Comparison of ENCODE assay signal across 16 cellular contexts in genomic region chr4:73006286-73006990, GRCh38.
DNase-seq lines count a peak whose midpoint lies in the region; ATAC-seq and TF ChIP-seq lines count a peak whose summit lies in the region.
"Had no signal": no experiment of that assay in that cellular context is flagged by ENCODE, and none has a peak within 500 bp of the region (broad histone marks: within the 10 kb centered on the region; RNA-seq: fewer than 3 reads in every experiment).

No MANE protein-coding gene starts in this region.

- TF ChIP-seq CTCF in ascending aorta (IDR thresholded peaks at IDR 0.05): no peak
- no peak for TF ChIP-seq CTCF in mesothelial cell of epicardium (IDR thresholded peaks at IDR 0.05; ENCODE audit: unreplicated experiment)

- H3K9me3 Mint-ChIP-seq in naive B cell (peaks cover 5 to 18% (median 11%) of the 10 kb centered on the region in 7 donors), mesothelial cell of epicardium (peaks cover 9% of the 10 kb centered on the region)
- H3K9me3 Mint-ChIP-seq: activated CD4-positive, alpha-beta memory T cell treated with anti-CD3 and anti-CD28 coated beads, Interleukin-2, amount 10 ng/mL, durations not matched to agents 7 days and 5 days had no signal

- no peaks in the 10 kb centered on the region for H3K36me3 ChIP-seq in ascending aorta
- H3K36me3 ChIP-seq: heart left ventricle had no signal

- H3K4me3 Mint-ChIP-seq in naive B cell (no peak overlapping the region), mesothelial cell of epicardium (no peak overlapping the region)
- H3K4me3 Mint-ChIP-seq: activated CD4-positive, alpha-beta memory T cell treated with anti-CD3 and anti-CD28 coated beads, Interleukin-2, amount 10 ng/mL, durations not matched to agents 7 days and 5 days; CD8-positive, alpha-beta T cell had no signal

- ATAC-seq in GM18907 (IDR thresholded peaks at IDR 0.05; ENCODE audit: unreplicated experiment): peak; percentile 88
- peak; percentile 89 for ATAC-seq in GM21529 (IDR thresholded peaks at IDR 0.05; ENCODE audit: unreplicated experiment)
- ATAC-seq in HG03095 (IDR thresholded peaks at IDR 0.05; ENCODE audit: unreplicated experiment): peak; percentile 84
- ATAC-seq in naive B cell (ENCODE audit: low read depth in 2 of 2): peak; percentile 45
- ATAC-seq in SK-N-SH treated with all-trans-retinoic acid at 6 μM for 48 hours: no peak
- ATAC-seq: CD8-positive, alpha-beta T cell; heart left ventricle had no signal

- no peak overlapping the region for H3K27ac ChIP-seq in ascending aorta
- H3K27ac ChIP-seq: epithelial cell of prostate, heart left ventricle had no signal

- H3K27me3 ChIP-seq in ascending aorta: no peaks in the 10 kb centered on the region
- H3K27me3 ChIP-seq: heart left ventricle had no signal

- no peaks in the 10 kb centered on the region for H3K4me1 ChIP-seq in ascending aorta
- H3K4me1 ChIP-seq: heart left ventricle had no signal

- H3K27me3 Mint-ChIP-seq in naive B cell (peaks cover 13 to 24% (median 18%) of the 10 kb centered on the region in 3 donors), mesothelial cell of epicardium (ENCODE audit: low read depth) (no peaks in the 10 kb centered on the region)

- no peaks in the 10 kb centered on the region for H3K9me3 ChIP-seq in ascending aorta
- H3K9me3 ChIP-seq: heart left ventricle had no signal

- H3K4me1 Mint-ChIP-seq in naive B cell: peaks cover 5 to 9% (median 7%) of the 10 kb centered on the region in 3 donors
- no peaks in the 10 kb centered on the region for H3K4me1 Mint-ChIP-seq in mesothelial cell of epicardium
- H3K4me1 Mint-ChIP-seq: activated CD4-positive, alpha-beta memory T cell treated with anti-CD3 and anti-CD28 coated beads, Interleukin-2, amount 10 ng/mL, durations not matched to agents 7 days and 5 days had no signal

- DNase-seq in naive B cell (no peak), ascending aorta (ENCODE audit: low spot score in 2 of 2) (no peak), mesothelial cell of epicardium (ENCODE audit: low spot score in 2 of 2, unreplicated experiment in 2 of 2) (no peak)
- DNase-seq: activated CD4-positive, alpha-beta memory T cell treated with anti-CD3 and anti-CD28 coated beads, Interleukin-2, amount 10 ng/mL, durations not matched to agents 7 days and 5 days; activated naive CD4-positive, alpha-beta T cell; CD8-positive, alpha-beta T cell; central memory CD4-positive, alpha-beta T cell; GF-D8; H7; heart left ventricle; T-helper 9 cell had no signal

- no peak overlapping the region for H3K27ac Mint-ChIP-seq in naive B cell
- no peak overlapping the region for H3K27ac Mint-ChIP-seq in mesothelial cell of epicardium
- H3K27ac Mint-ChIP-seq: activated CD4-positive, alpha-beta memory T cell treated with anti-CD3 and anti-CD28 coated beads, Interleukin-2, amount 10 ng/mL, durations not matched to agents 7 days and 5 days; CD8-positive, alpha-beta T cell had no signal

- intact Hi-C loops in ascending aorta (cut with DNase I): no loop called here

- H3K36me3 Mint-ChIP-seq in naive B cell (peaks cover 6 to 8% of the 10 kb centered on the region in 2 donors), mesothelial cell of epicardium (no peaks in the 10 kb centered on the region)
- H3K36me3 Mint-ChIP-seq: CD8-positive, alpha-beta T cell had no signal

- no peak overlapping the region for H3K4me3 ChIP-seq in ascending aorta
- H3K4me3 ChIP-seq: heart left ventricle had no signal

TF ChIP-seq in SK-N-SH treated with all-trans-retinoic acid at 6 μM for 48 hours, 23 proteins besides CTCF, POLR2A, EP300 and RAD21:
- TF ChIP-seq ISL1 (CRISPR knock-in tag; IDR thresholded peaks at IDR 0.05): no peak
- TF ChIP-seq ZC3H10 (CRISPR knock-in tag; IDR thresholded peaks at IDR 0.05): no peak
- no peak for TF ChIP-seq OSR1 (CRISPR knock-in tag; IDR thresholded peaks at IDR 0.05)
- no peak for TF ChIP-seq BACH2 (CRISPR knock-in tag; IDR thresholded peaks at IDR 0.05; ENCODE audit: borderline replicate concordance)
- TF ChIP-seq, protein P1, sequence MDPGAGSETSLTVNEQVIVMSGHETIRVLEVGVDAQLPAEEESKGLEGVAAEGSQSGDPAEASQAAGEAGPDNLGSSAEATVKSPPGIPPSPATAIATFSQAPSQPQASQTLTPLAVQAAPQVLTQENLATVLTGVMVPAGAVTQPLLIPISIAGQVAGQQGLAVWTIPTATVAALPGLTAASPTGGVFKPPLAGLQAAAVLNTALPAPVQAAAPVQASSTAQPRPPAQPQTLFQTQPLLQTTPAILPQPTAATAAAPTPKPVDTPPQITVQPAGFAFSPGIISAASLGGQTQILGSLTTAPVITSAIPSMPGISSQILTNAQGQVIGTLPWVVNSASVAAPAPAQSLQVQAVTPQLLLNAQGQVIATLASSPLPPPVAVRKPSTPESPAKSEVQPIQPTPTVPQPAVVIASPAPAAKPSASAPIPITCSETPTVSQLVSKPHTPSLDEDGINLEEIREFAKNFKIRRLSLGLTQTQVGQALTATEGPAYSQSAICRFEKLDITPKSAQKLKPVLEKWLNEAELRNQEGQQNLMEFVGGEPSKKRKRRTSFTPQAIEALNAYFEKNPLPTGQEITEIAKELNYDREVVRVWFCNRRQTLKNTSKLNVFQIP (CRISPR knock-in tag; IDR thresholded peaks at IDR 0.05; ENCODE audit: borderline replicate concordance, low read depth): no peak
- TF ChIP-seq RARB (CRISPR knock-in tag; IDR thresholded peaks at IDR 0.05): no peak
